25 cellular contexts compared by ENCODE assay signal in genomic region chr1:236692722-236693121, GRCh38. TPM values are rescaled to one million over a fixed set of nuclear protein-coding genes. Genes with fewer than 3 reads are reported as not detected.
"Had no signal": no experiment of that assay in that cellular context is flagged by ENCODE, and none has a peak within 500 bp of the region (broad histone marks: within the 10 kb centered on the region; RNA-seq: fewer than 3 reads in every experiment).

No MANE protein-coding gene starts in this region.

- ATAC-seq: activated T-cell treated with anti-CD3 and anti-CD28 coated beads, Interleukin-2, amount 50 U/mL, for 4 hours; foreskin keratinocyte; stimulated activated naive CD8-positive, alpha-beta T cell treated with anti-CD3 and anti-CD28 coated beads, Interleukin-15, Interleukin-2, amounts not matched to agents 100 U/mL and 50 U/mL, for 24 hours; T-helper 17 cell had no signal

- DNase-seq: activated B cell treated with CpG ODN at 0.5 μM for 24 hours; activated CD4-positive, alpha-beta T cell treated with anti-CD3 and anti-CD28 coated beads for 4 hours; activated CD4-positive, alpha-beta T cell treated with anti-CD3 and anti-CD28 coated beads, Interleukin-2, amount 50 U/mL, for 48 hours; activated CD8-positive, alpha-beta memory T cell treated with anti-CD3 and anti-CD28 coated beads, Interleukin-2, amount 50 U/mL, for 48 hours; activated naive CD4-positive, alpha-beta T cell treated with anti-CD3 and anti-CD28 coated beads for 36 hours; activated naive CD8-positive, alpha-beta T cell treated with anti-CD3 and anti-CD28 coated beads, Interleukin-2, amount 10 ng/mL, durations not matched to agents 7 days and 5 days; activated T-cell treated with anti-CD3 and anti-CD28 coated beads, Interleukin-2, amount 50 U/mL, for 4 hours; amniotic stem cell; central memory CD4-positive, alpha-beta T cell; dermis blood vessel endothelial cell; effector memory CD4-positive, alpha-beta T cell; foreskin keratinocyte; mesenchymal stem cell; sigmoid colon; spleen; stimulated activated CD4-positive, alpha-beta T cell treated with anti-CD3 and anti-CD28 coated beads, Interleukin-4, amount 100 ng/mL, for 4 hours; stimulated activated naive CD8-positive, alpha-beta T cell treated with anti-CD3 and anti-CD28 coated beads, Interleukin-15, Interleukin-2, amounts not matched to agents 100 U/mL and 50 U/mL, for 24 hours; SW 1271; T-helper 17 cell; thyroid gland had no signal

- H3K4me3 ChIP-seq: prostate gland, sigmoid colon, SK-N-MC, spleen, thyroid gland had no signal

- H3K27me3 ChIP-seq: thyroid gland had no signal

- H3K4me1 ChIP-seq: foreskin keratinocyte, prostate gland, sigmoid colon, spleen, thyroid gland had no signal

- H3K27ac Mint-ChIP-seq: activated B cell treated with CpG ODN at 0.5 μM for 24 hours; activated naive CD4-positive, alpha-beta T cell treated with anti-CD3 and anti-CD28 coated beads for 36 hours; activated naive CD8-positive, alpha-beta T cell treated with anti-CD3 and anti-CD28 coated beads, Interleukin-2, amount 10 ng/mL, durations not matched to agents 7 days and 5 days; activated T-helper 2 cell treated with anti-CD3 and anti-CD28 coated beads, Interferon-gamma antibody, Interleukin-2, Interleukin-4, amounts not matched to agents 10 μg/mL and 5 μg/mL and 100 μg/mL, durations not matched to agents 14 hours and 24 hours and 36 hours; T-helper 17 cell had no signal

- H3K4me3 Mint-ChIP-seq: activated B cell treated with CpG ODN at 0.5 μM for 24 hours; activated naive CD4-positive, alpha-beta T cell treated with anti-CD3 and anti-CD28 coated beads for 36 hours; activated naive CD8-positive, alpha-beta T cell treated with anti-CD3 and anti-CD28 coated beads, Interleukin-2, amount 10 ng/mL, durations not matched to agents 7 days and 5 days; activated T-cell treated with anti-CD3 and anti-CD28 coated beads, Interleukin-2, amount 50 U/mL, for 4 hours; T-helper 17 cell had no signal

- H3K9me3 ChIP-seq: prostate gland, sigmoid colon, spleen, thyroid gland had no signal

- H3K27ac ChIP-seq: foreskin keratinocyte, prostate gland, sigmoid colon, SK-N-MC, spleen, thyroid gland had no signal

- H3K9me3 Mint-ChIP-seq: activated B cell treated with CpG ODN at 0.5 μM for 24 hours; activated naive CD4-positive, alpha-beta T cell treated with anti-CD3 and anti-CD28 coated beads for 36 hours; activated naive CD8-positive, alpha-beta T cell treated with anti-CD3 and anti-CD28 coated beads, Interleukin-2, amount 10 ng/mL, durations not matched to agents 7 days and 5 days; activated T-cell treated with anti-CD3 and anti-CD28 coated beads, Interleukin-2, amount 50 U/mL, for 4 hours; activated T-helper 2 cell treated with anti-CD3 and anti-CD28 coated beads, Interferon-gamma antibody, Interleukin-2, Interleukin-4, amounts not matched to agents 10 μg/mL and 5 μg/mL and 100 μg/mL, durations not matched to agents 14 hours and 24 hours and 36 hours had no signal

- H3K36me3 ChIP-seq: prostate gland, sigmoid colon, spleen, thyroid gland had no signal

- H3K4me1 Mint-ChIP-seq: activated B cell treated with CpG ODN at 0.5 μM for 24 hours; activated naive CD8-positive, alpha-beta T cell treated with anti-CD3 and anti-CD28 coated beads, Interleukin-2, amount 10 ng/mL, durations not matched to agents 7 days and 5 days had no signal

- H3K36me3 Mint-ChIP-seq: activated naive CD8-positive, alpha-beta T cell treated with anti-CD3 and anti-CD28 coated beads, Interleukin-2, amount 10 ng/mL, durations not matched to agents 7 days and 5 days had no signal

RNA-seq across cellular contexts. Expression of gene ACTN2, which starts 6.4 kb away (rescaled TPM):
- total RNA-seq: activated B cell treated with CpG ODN at 0.5 μM for 24 hours; activated CD8-positive, alpha-beta memory T cell treated with anti-CD3 and anti-CD28 coated beads for 36 hours; activated naive CD8-positive, alpha-beta T cell treated with anti-CD3 and anti-CD28 coated beads, Interleukin-2, amount 10 ng/mL, durations not matched to agents 7 days and 5 days; dermis blood vessel endothelial cell; foreskin keratinocyte; osteoblast; T-helper 17 cell had no signal
